8 cellular contexts compared by ENCODE assay signal in genomic region chr15:90402230-90402629, GRCh38. TPM values are rescaled to one million over a fixed set of nuclear protein-coding genes. Genes with fewer than 3 reads are reported as not detected.
A peak's percentile ranks its signal among the peaks of the same experiment; 100 is the strongest.
DNase-seq lines count a peak whose midpoint lies in the region; ATAC-seq and TF ChIP-seq lines count a peak whose summit lies in the region.

No MANE protein-coding gene starts in this region.

- H3K36me3 Mint-ChIP-seq in T-cell = peaks cover 3% of the 10 kb centered on the region

- H3K27me3 ChIP-seq in fibroblast of lung (ENCODE audit: control insufficient read depth, insufficient read depth, low read length) (no peaks in the 10 kb centered on the region), parathyroid adenoma (ENCODE audit: control insufficient read depth, insufficient read depth, low read length) (no peaks in the 10 kb centered on the region), testis (no peaks in the 10 kb centered on the region)

- POLR2A ChIA-PET in T-cell (lab: Charles Lee) = interaction anchor here (0.6 to 4.8 kb wide), 5 partner anchors 10 to 37 kb away, joined by 3 to 49 read pairs (median 5); partner anchors contain the start of gene IQGAP1 (in 2 of the 2)

- peaks cover 74 to 76% (median 75%) of the 10 kb centered on the region in 3 donors for H3K4me1 Mint-ChIP-seq in T-cell

- H3K9me3 Mint-ChIP-seq in T-cell = no peaks in the 10 kb centered on the region

- no peak overlapping the region for H3K4me3 ChIP-seq in fibroblast of lung (replicated peaks in 1 of 4; ENCODE audit: control extremely low read depth in 1 of 4, insufficient read depth in 1 of 4, low read depth in 3 of 4, low read length in 4 of 4)
- H3K4me3 ChIP-seq in parathyroid adenoma (ENCODE audit: low read depth, low read length) = no peak overlapping the region
- no peak overlapping the region for H3K4me3 ChIP-seq in testis

- no peak for ATAC-seq in T-cell (replicated peaks in 1 of 4)

- DNase-seq in AG08396 (ENCODE audit: low spot score) (peak; percentile 61), HS-5 (ENCODE audit: low read depth) (peak; percentile 80), T-cell (no peak), fibroblast of lung (ENCODE audit: low read depth in 2 of 2) (peak; percentile 87 to 91), NCI-H1417 treated with DMSO at 0.1 percent for 48 hours (lab: John Stamatoyannopoulos, UW) (no peak), testis (no peak), NCI-H345 (lab: John Stamatoyannopoulos, UW) (no peak)

- CTCF ChIA-PET in T-cell (lab: Charles Lee) = interaction anchor here in 1 of 2 donors (0.6 to 3.8 kb wide), 3 partner anchors 14 to 319 kb away, joined by 3 to 15 read pairs (median 3); partner anchors contain the start of gene IQGAP1

- H3K9me3 ChIP-seq in fibroblast of lung (ENCODE audit: control insufficient read depth, insufficient read depth, low read depth, low read length) = no peaks in the 10 kb centered on the region
- H3K9me3 ChIP-seq in parathyroid adenoma (ENCODE audit: control insufficient read depth, low read length) = no peaks in the 10 kb centered on the region
- no peaks in the 10 kb centered on the region for H3K9me3 ChIP-seq in testis

- peaks cover 91% of the 10 kb centered on the region for H3K79me2 ChIP-seq in fibroblast of lung (ENCODE audit: control insufficient read depth, insufficient read depth, low read length)
- H3K79me2 ChIP-seq in parathyroid adenoma = peaks cover 38% of the 10 kb centered on the region

- TF ChIP-seq CTCF in fibroblast of lung (conservative IDR thresholded peaks at IDR 0.05 in 1 of 2, IDR thresholded peaks at IDR 0.05 in 1 of 2; ENCODE audit: low read depth in 1 of 2, low read length in 2 of 2) (no peak), parathyroid adenoma (IDR thresholded peaks at IDR 0.05) (no peak), testis (IDR thresholded peaks at IDR 0.05) (no peak)

- peak overlapping the region; percentile 97 to 98 for H3K27ac Mint-ChIP-seq in T-cell

- peak overlapping the region; percentile 53 for H3K4me2 ChIP-seq in fibroblast of lung (ENCODE audit: extremely low read depth, insufficient read depth, low read length)
- peak overlapping the region; percentile 8 for H3K4me2 ChIP-seq in parathyroid adenoma (ENCODE audit: low read length)

- H3K9ac ChIP-seq in fibroblast of lung (ENCODE audit: insufficient read depth, low read length) (no peak overlapping the region), parathyroid adenoma (no peak overlapping the region)

- H3K27ac ChIP-seq in fibroblast of lung (ENCODE audit: insufficient read depth, low read length) = peak overlapping the region; percentile 98
- peak overlapping the region; percentile 94 for H3K27ac ChIP-seq in parathyroid adenoma
- peak overlapping the region in 1 of 2 donors; percentile 26 for H3K27ac ChIP-seq in testis

- H3K4me3 Mint-ChIP-seq in T-cell = peak overlapping the region; percentile 15 to 66 (median 21)

- no peak overlapping the region for H2AFZ ChIP-seq in fibroblast of lung (ENCODE audit: low read length)
- no peak overlapping the region for H2AFZ ChIP-seq in parathyroid adenoma

- intact Hi-C loops in testis (cut with DNase I; ENCODE audit: low total_unique reads) = no loop called here

- no peaks in the 10 kb centered on the region for H3K27me3 Mint-ChIP-seq in T-cell

- H3K4me1 ChIP-seq in fibroblast of lung (ENCODE audit: control insufficient read depth, extremely low read depth, insufficient read depth, low read length) = peaks cover 31% of the 10 kb centered on the region
- H3K4me1 ChIP-seq in parathyroid adenoma = peaks cover 12% of the 10 kb centered on the region
- H3K4me1 ChIP-seq in testis = peaks cover 24% of the 10 kb centered on the region

- H4K20me1 ChIP-seq in fibroblast of lung (ENCODE audit: control insufficient read depth, extremely low read depth, insufficient read depth, low read length) = no peaks in the 10 kb centered on the region

- H3K36me3 ChIP-seq in fibroblast of lung (ENCODE audit: control insufficient read depth, insufficient read depth, low read length) (no peaks in the 10 kb centered on the region), parathyroid adenoma (ENCODE audit: control insufficient read depth, insufficient read depth, low read length) (no peaks in the 10 kb centered on the region), testis (ENCODE audit: low read depth, missing control alignments) (no peaks in the 10 kb centered on the region)

- TF ChIP-seq POLR2A in testis (IDR thresholded peaks at IDR 0.05) = no peak

RNA-seq across cellular contexts. Expression of gene IQGAP1, which starts 14.2 kb away (rescaled TPM):
- total RNA-seq in T-cell = 100 to 1,000 TPM; 125 to 158 (median 127) TPM
- total RNA-seq in fibroblast of lung = 160 and 270 TPM in 2 replicates
- polyA plus RNA-seq in fibroblast of lung = 222 and 231 TPM in 2 replicates
- polyA plus RNA-seq in fibroblast of lung (2012) = 176 TPM in 2 replicates
- polyA minus RNA-seq in fibroblast of lung (ENCODE audit: low replicate concordance) = 127 and 133 TPM in 2 replicates
- total RNA-seq in testis = 100 to 1,000 TPM in 1 of 2 donors, 10 to 100 TPM in 1; 86.9 to 102 TPM
- 44.4 TPM for polyA plus RNA-seq in testis (ENCODE audit: insufficient read depth, low read depth, low replicate concordance)

RNA-seq across cellular contexts. Expression of gene ZNF774, which starts 50.1 kb away (rescaled TPM):
- total RNA-seq in T-cell (under 1 TPM; 0.61 to 0.85 (median 0.70) TPM), fibroblast of lung (1.3 and 1.8 TPM in 2 replicates), testis (1 to 10 TPM; 2.5 to 8.7 TPM)
- polyA plus RNA-seq in fibroblast of lung (1.2 and 1.3 TPM in 2 replicates), testis (ENCODE audit: insufficient read depth, low read depth, low replicate concordance) (5.6 TPM)
- 1.1 TPM in 2 replicates for polyA plus RNA-seq in fibroblast of lung (2012)
- 0.12 TPM in 1 of 2 replicates, not detected in the other for polyA minus RNA-seq in fibroblast of lung (ENCODE audit: low replicate concordance)

Comparison
In these comparisons a context has a peak if more than half of its experiments do, and no peak if none do; other contexts are left out.
1. DNase-seq: peak in AG08396 (single experiment), HS-5 (single experiment) and fibroblast of lung (2 of 2); none in T-cell (0 of 34), NCI-H1417 treated with DMSO at 0.1 percent for 48 hours (single experiment), testis (single experiment) and NCI-H345 (single experiment).